Comparison of ENCODE assay signal across 21 cellular contexts in the genomic region with DNA sequence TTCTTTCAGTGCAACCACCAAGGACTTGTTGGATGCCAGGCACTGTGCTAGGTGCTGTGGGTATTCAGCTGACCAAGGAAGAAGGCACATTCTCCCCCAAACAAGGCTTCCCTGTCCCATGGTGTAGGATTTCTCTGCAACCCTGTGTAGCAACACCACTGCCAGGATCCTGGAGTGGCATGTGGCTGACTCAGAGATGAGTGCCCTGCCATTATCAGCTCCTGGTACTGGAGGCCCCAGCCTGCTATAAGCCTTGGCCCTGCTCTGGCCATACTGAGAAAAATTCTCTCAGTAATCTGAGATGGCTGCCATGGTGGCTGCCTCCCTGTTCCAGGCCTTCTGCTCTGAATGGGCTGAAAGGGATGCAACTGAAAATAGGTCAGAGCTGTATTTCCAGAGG. TPM values are rescaled to one million over a fixed set of nuclear protein-coding genes. Genes with fewer than 3 reads are reported as not detected.
DNase-seq lines count a peak whose midpoint lies in the region; ATAC-seq and TF ChIP-seq lines count a peak whose summit lies in the region.
"Had no signal": no experiment of that assay in that cellular context is flagged by ENCODE, and none has a peak within 500 bp of the region (broad histone marks: within the 10 kb centered on the region; RNA-seq: fewer than 3 reads in every experiment).

No MANE protein-coding gene starts in this region.

- no peak overlapping the region for H3K4me3 Mint-ChIP-seq in stimulated activated effector memory CD8-positive, alpha-beta T cell treated with anti-CD3 and anti-CD28 coated beads, Interleukin-12 subunit alpha, Interleukin-12 subunit beta, amount 100 ng/mL, for 72 hours

- peaks cover 38% of the 10 kb centered on the region for H3K36me3 Mint-ChIP-seq in stimulated activated effector memory CD8-positive, alpha-beta T cell treated with anti-CD3 and anti-CD28 coated beads, Interleukin-12 subunit alpha, Interleukin-12 subunit beta, amount 100 ng/mL, for 72 hours

- H3K27me3 ChIP-seq in right atrium auricular region: no peaks in the 10 kb centered on the region
- no peaks in the 10 kb centered on the region for H3K27me3 ChIP-seq in foreskin keratinocyte
- H3K27me3 ChIP-seq: colonic mucosa had no signal

- peaks cover 0 to 23% of the 10 kb centered on the region in 2 donors for H3K4me1 ChIP-seq in right atrium auricular region
- H3K4me1 ChIP-seq in foreskin keratinocyte: no peaks in the 10 kb centered on the region
- H3K4me1 ChIP-seq: colonic mucosa had no signal

- ATAC-seq in left ventricle myocardium superior (peak; percentile 45), foreskin keratinocyte (peak; percentile 36)
- ATAC-seq in stimulated activated effector memory CD8-positive, alpha-beta T cell treated with anti-CD3 and anti-CD28 coated beads, Interleukin-12 subunit alpha, Interleukin-12 subunit beta, amount 100 ng/mL, for 72 hours: no peak

- H3K27ac Mint-ChIP-seq in stimulated activated effector memory CD8-positive, alpha-beta T cell treated with anti-CD3 and anti-CD28 coated beads, Interleukin-12 subunit alpha, Interleukin-12 subunit beta, amount 100 ng/mL, for 72 hours: peak overlapping the region; percentile 67

- H3K36me3 ChIP-seq in right atrium auricular region: peaks cover 42% of the 10 kb centered on the region
- H3K36me3 ChIP-seq: colonic mucosa had no signal

- intact Hi-C loops in left ventricle myocardium superior (cut with micrococcal nuclease): no loop called here

- peaks cover 26% of the 10 kb centered on the region for H3K4me1 Mint-ChIP-seq in stimulated activated effector memory CD8-positive, alpha-beta T cell treated with anti-CD3 and anti-CD28 coated beads, Interleukin-12 subunit alpha, Interleukin-12 subunit beta, amount 100 ng/mL, for 72 hours

- H3K9me3 Mint-ChIP-seq in stimulated activated effector memory CD8-positive, alpha-beta T cell treated with anti-CD3 and anti-CD28 coated beads, Interleukin-12 subunit alpha, Interleukin-12 subunit beta, amount 100 ng/mL, for 72 hours: no peaks in the 10 kb centered on the region
- H3K9me3 Mint-ChIP-seq: CD8-positive, alpha-beta memory T cell; neural crest cell had no signal

- TF ChIP-seq CTCF in right atrium auricular region (IDR thresholded peaks at IDR 0.05) (no peak), foreskin keratinocyte (conservative IDR thresholded peaks at IDR 0.05) (no peak)

- no peak for DNase-seq in left ventricle myocardium superior
- no peak for DNase-seq in right atrium auricular region (ENCODE audit: low spot score)
- DNase-seq in amniotic epithelial cell (ENCODE audit: low read depth): peak; percentile 86
- DNase-seq in foreskin keratinocyte: no peak
- DNase-seq in stimulated activated effector memory CD8-positive, alpha-beta T cell treated with anti-CD3 and anti-CD28 coated beads, Interleukin-12 subunit alpha, Interleukin-12 subunit beta, amount 100 ng/mL, for 72 hours (ENCODE audit: low spot score in 2 of 2): no peak
- no peak for DNase-seq in SIG-M5 treated with dmso at 0.1 percent for 504 hours (lab: John Stamatoyannopoulos, UW; ENCODE audit: unreplicated experiment)
- DNase-seq in NCI-H2227 treated with DMSO at 0.1 percent for 48 hours (lab: John Stamatoyannopoulos, UW): no peak
- no peak for DNase-seq in ureter (ENCODE audit: low spot score)
- DNase-seq: activated CD4-positive, CD25-positive, alpha-beta regulatory T cell treated with anti-CD3 and anti-CD28 coated beads, Interleukin-2, amount 50 U/mL, for 72 hours; activated gamma-delta T cell treated with Interleukin-2 at 50 U/mL for 16 hours; anterior cingulate cortex; CD8-positive, alpha-beta memory T cell; colonic mucosa; NCI-H187 treated with DMSO at 0.1 percent for 48 hours; NCI-H510A treated with DMSO at 0.1 percent for 48 hours; SIG-M5; stimulated activated CD4-positive, alpha-beta T cell treated with anti-CD3 and anti-CD28 coated beads, Interleukin-4, amount 100 ng/mL, for 1 hour; substantia nigra had no signal

- H3K27ac ChIP-seq in right atrium auricular region (peak overlapping the region in 1 of 2 donors; percentile 45), foreskin keratinocyte (no peak overlapping the region)
- H3K27ac ChIP-seq: colonic mucosa had no signal

- H3K9me3 ChIP-seq in right atrium auricular region: no peaks in the 10 kb centered on the region
- H3K9me3 ChIP-seq: colonic mucosa had no signal

- no peak overlapping the region for H3K4me3 ChIP-seq in right atrium auricular region
- H3K4me3 ChIP-seq: colonic mucosa had no signal

RNA-seq across cellular contexts. Expression of gene SMYD5, which starts 4.3 kb away (rescaled TPM):
- 15.4 TPM for total RNA-seq in left ventricle myocardium superior
- 10 to 100 TPM; 11.4 to 12.5 TPM for total RNA-seq in right atrium auricular region
- total RNA-seq in foreskin keratinocyte: 35.2 and 35.9 TPM in 2 replicates
- 31.6 and 34.4 TPM in 2 replicates for polyA plus RNA-seq in foreskin keratinocyte
- total RNA-seq in ureter: 36.3 TPM

RNA-seq across cellular contexts. Expression of gene PRADC1, which starts 14.7 kb away (rescaled TPM):
- total RNA-seq in left ventricle myocardium superior: 97.7 TPM
- total RNA-seq in right atrium auricular region: 100 to 1,000 TPM in 1 of 2 donors, 10 to 100 TPM in 1; 49.5 to 124 TPM
- 17.2 and 18.6 TPM in 2 replicates for total RNA-seq in foreskin keratinocyte
- polyA plus RNA-seq in foreskin keratinocyte: 22.0 and 25.8 TPM in 2 replicates
- total RNA-seq in ureter: 19.1 TPM

RNA-seq across cellular contexts. Expression of gene CCT7, which starts 15.8 kb away (rescaled TPM):
- total RNA-seq in left ventricle myocardium superior (216 TPM), right atrium auricular region (100 to 1,000 TPM; 154 to 191 TPM), foreskin keratinocyte (310 and 387 TPM in 2 replicates), ureter (237 TPM)
- polyA plus RNA-seq in foreskin keratinocyte: 322 and 371 TPM in 2 replicates

RNA-seq across cellular contexts. Expression of gene NOTO, which starts 15.9 kb away (rescaled TPM):
- total RNA-seq in left ventricle myocardium superior (not detected), right atrium auricular region (not detected), foreskin keratinocyte (not detected in 2 replicates), ureter (not detected)
- not detected in 2 replicates for polyA plus RNA-seq in foreskin keratinocyte
- total RNA-seq: CD8-positive, alpha-beta memory T cell; colonic mucosa; mesenteric fat pad; neural crest cell; skeletal muscle tissue had no signal
- polyA plus RNA-seq: CD8-positive, alpha-beta memory T cell had no signal
